ENCODE assay signal across 10 cellular contexts in genomic region chr11:65353376-65353775, GRCh38. TPM values are rescaled to one million over a fixed set of nuclear protein-coding genes. Genes with fewer than 3 reads are reported as not detected.
DNase-seq lines count a peak whose midpoint lies in the region; ATAC-seq, FAIRE-seq and TF ChIP-seq lines count a peak whose summit lies in the region.
"Had no signal": no experiment of that assay in that cellular context is flagged by ENCODE, and none has a peak within 500 bp of the region (broad histone marks: within the 10 kb centered on the region; RNA-seq: fewer than 3 reads in every experiment).

No MANE protein-coding gene starts in this region.

- peaks cover 19% of the 10 kb centered on the region for H3K36me3 Mint-ChIP-seq in activated T-cell treated with anti-CD3 and anti-CD28 coated beads, Interleukin-2, amount 50 U/mL, for 4 hours (ENCODE audit: insufficient read depth)
- peaks cover 17% of the 10 kb centered on the region for H3K36me3 Mint-ChIP-seq in activated T-helper 1 cell treated with anti-CD3 and anti-CD28 coated beads, Interleukin-12 subunit alpha, Interleukin-12 subunit beta, Interleukin-2, Interleukin-4 antibody, amounts not matched to agents 30 ng/mL and 10 ng/mL and 1 ng/mL, durations not matched to agents 14 hours and 24 hours and 36 hours (ENCODE audit: low read depth)
- H3K36me3 Mint-ChIP-seq in stimulated activated memory B cell treated with anti-CD40 and anti-IgM and Interleukin-4, amounts not matched to agents 10 μg/mL and 1 μg/mL and 100 μg/mL, for 72 hours = peaks cover 21% of the 10 kb centered on the region

- FAIRE-seq in kidney (lab: Jason Lieb, UNC) = no peak

- no peak for ATAC-seq in activated T-cell treated with anti-CD3 and anti-CD28 coated beads, Interleukin-2, amount 50 U/mL, for 4 hours
- no peak for ATAC-seq in stimulated activated memory B cell treated with anti-CD40 and anti-IgM and Interleukin-4, amounts not matched to agents 10 μg/mL and 1 μg/mL and 100 μg/mL, for 72 hours
- no peak for ATAC-seq in HG02798 (IDR thresholded peaks at IDR 0.05; ENCODE audit: poor library complexity, unreplicated experiment)

- H3K4me1 ChIP-seq in kidney (ENCODE audit: control insufficient read depth in 1 of 2, insufficient read depth in 1 of 2, low read depth in 1 of 2, low read length in 2 of 2) = peaks cover 12 to 19% of the 10 kb centered on the region in 2 donors

- H3K9me3 Mint-ChIP-seq in activated T-cell treated with anti-CD3 and anti-CD28 coated beads, Interleukin-2, amount 50 U/mL, for 4 hours = no peaks in the 10 kb centered on the region
- no peaks in the 10 kb centered on the region for H3K9me3 Mint-ChIP-seq in activated T-helper 1 cell treated with anti-CD3 and anti-CD28 coated beads, Interleukin-12 subunit alpha, Interleukin-12 subunit beta, Interleukin-2, Interleukin-4 antibody, amounts not matched to agents 30 ng/mL and 10 ng/mL and 1 ng/mL, durations not matched to agents 14 hours and 24 hours and 36 hours
- no peaks in the 10 kb centered on the region for H3K9me3 Mint-ChIP-seq in stimulated activated memory B cell treated with anti-CD40 and anti-IgM and Interleukin-4, amounts not matched to agents 10 μg/mL and 1 μg/mL and 100 μg/mL, for 72 hours

- no peaks in the 10 kb centered on the region for H3K27me3 Mint-ChIP-seq in activated T-cell treated with anti-CD3 and anti-CD28 coated beads, Interleukin-2, amount 50 U/mL, for 4 hours (ENCODE audit: low read depth)
- H3K27me3 Mint-ChIP-seq in activated T-helper 1 cell treated with anti-CD3 and anti-CD28 coated beads, Interleukin-12 subunit alpha, Interleukin-12 subunit beta, Interleukin-2, Interleukin-4 antibody, amounts not matched to agents 30 ng/mL and 10 ng/mL and 1 ng/mL, durations not matched to agents 14 hours and 24 hours and 36 hours (ENCODE audit: insufficient read depth) = peaks cover 16% of the 10 kb centered on the region
- no peaks in the 10 kb centered on the region for H3K27me3 Mint-ChIP-seq in stimulated activated memory B cell treated with anti-CD40 and anti-IgM and Interleukin-4, amounts not matched to agents 10 μg/mL and 1 μg/mL and 100 μg/mL, for 72 hours

- H3K9ac ChIP-seq in kidney (ENCODE audit: low read length in 2 of 2) = no peak overlapping the region

- H3K4me3 Mint-ChIP-seq in activated T-cell treated with anti-CD3 and anti-CD28 coated beads, Interleukin-2, amount 50 U/mL, for 4 hours = peak overlapping the region; percentile 71
- H3K4me3 Mint-ChIP-seq in activated T-helper 1 cell treated with anti-CD3 and anti-CD28 coated beads, Interleukin-12 subunit alpha, Interleukin-12 subunit beta, Interleukin-2, Interleukin-4 antibody, amounts not matched to agents 30 ng/mL and 10 ng/mL and 1 ng/mL, durations not matched to agents 14 hours and 24 hours and 36 hours = peak overlapping the region; percentile 40
- peak overlapping the region; percentile 30 for H3K4me3 Mint-ChIP-seq in stimulated activated memory B cell treated with anti-CD40 and anti-IgM and Interleukin-4, amounts not matched to agents 10 μg/mL and 1 μg/mL and 100 μg/mL, for 72 hours

- no peak for TF ChIP-seq CTCF in kidney (IDR thresholded peaks at IDR 0.05; ENCODE audit: borderline replicate concordance, extremely low read depth, insufficient read depth)

- H3K9me3 ChIP-seq in kidney (ENCODE audit: control insufficient read depth in 1 of 2, low read length in 2 of 2) = no peaks in the 10 kb centered on the region
- H3K9me3 ChIP-seq: mucosa of descending colon had no signal

- intact Hi-C loops in activated T-helper 1 cell treated with anti-CD3 and anti-CD28 coated beads, Interleukin-12 subunit alpha, Interleukin-12 subunit beta, Interleukin-2, Interleukin-4 antibody, amounts not matched to agents 30 ng/mL and 10 ng/mL and 1 ng/mL, durations not matched to agents 14 hours and 24 hours and 36 hours (cut with micrococcal nuclease) = no loop called here
- intact Hi-C loops in kidney (cut with DNase I) = no loop called here

- peaks cover 11% of the 10 kb centered on the region for H3K4me1 Mint-ChIP-seq in activated T-cell treated with anti-CD3 and anti-CD28 coated beads, Interleukin-2, amount 50 U/mL, for 4 hours (ENCODE audit: low read depth)
- peaks cover 8% of the 10 kb centered on the region for H3K4me1 Mint-ChIP-seq in activated T-helper 1 cell treated with anti-CD3 and anti-CD28 coated beads, Interleukin-12 subunit alpha, Interleukin-12 subunit beta, Interleukin-2, Interleukin-4 antibody, amounts not matched to agents 30 ng/mL and 10 ng/mL and 1 ng/mL, durations not matched to agents 14 hours and 24 hours and 36 hours (ENCODE audit: low read depth)
- peaks cover 29% of the 10 kb centered on the region for H3K4me1 Mint-ChIP-seq in stimulated activated memory B cell treated with anti-CD40 and anti-IgM and Interleukin-4, amounts not matched to agents 10 μg/mL and 1 μg/mL and 100 μg/mL, for 72 hours

- no peak overlapping the region for H3K4me3 ChIP-seq in kidney (ENCODE audit: low read length in 2 of 2)
- H3K4me3 ChIP-seq: mucosa of descending colon had no signal

- peaks cover 23 to 31% of the 10 kb centered on the region in 2 donors for H3K36me3 ChIP-seq in kidney (ENCODE audit: control insufficient read depth in 1 of 2, insufficient read depth in 2 of 2, low read length in 2 of 2)

- H3K27ac ChIP-seq in kidney (ENCODE audit: low read depth in 2 of 2, low read length in 2 of 2) = no peak overlapping the region

- peak overlapping the region; percentile 63 for H3K27ac Mint-ChIP-seq in activated T-helper 1 cell treated with anti-CD3 and anti-CD28 coated beads, Interleukin-12 subunit alpha, Interleukin-12 subunit beta, Interleukin-2, Interleukin-4 antibody, amounts not matched to agents 30 ng/mL and 10 ng/mL and 1 ng/mL, durations not matched to agents 14 hours and 24 hours and 36 hours
- H3K27ac Mint-ChIP-seq in stimulated activated memory B cell treated with anti-CD40 and anti-IgM and Interleukin-4, amounts not matched to agents 10 μg/mL and 1 μg/mL and 100 μg/mL, for 72 hours = no peak overlapping the region

- DNase-seq in activated T-cell treated with anti-CD3 and anti-CD28 coated beads, Interleukin-2, amount 50 U/mL, for 4 hours = no peak
- DNase-seq in activated T-cell treated with anti-CD3 and anti-CD28 coated beads, Interleukin-2, amount 50 U/mL, for 1 hour = no peak
- DNase-seq in activated T-helper 1 cell treated with anti-CD3 and anti-CD28 coated beads, Interleukin-12 subunit alpha, Interleukin-12 subunit beta, Interleukin-2, Interleukin-4 antibody, amounts not matched to agents 30 ng/mL and 10 ng/mL and 1 ng/mL, durations not matched to agents 14 hours and 24 hours and 36 hours (ENCODE audit: low spot score) = no peak
- peak; percentile 45 for DNase-seq in kidney
- DNase-seq in NCI-H510A treated with DMSO at 0.1 percent for 48 hours (lab: John Stamatoyannopoulos, UW) = no peak
- DNase-seq in KG1 (lab: John Stamatoyannopoulos, UW) = no peak
- DNase-seq: activated gamma-delta T cell had no signal

RNA-seq across cellular contexts. Expression of gene TIGD3, which starts 1.2 kb away (rescaled TPM):
- under 1 TPM; 0.46 to 0.66 (median 0.50) TPM for total RNA-seq in activated T-cell treated with anti-CD3 and anti-CD28 coated beads, Interleukin-2, amount 50 U/mL, for 4 hours
- 1.1 TPM in 2 replicates for total RNA-seq in activated T-helper 1 cell treated with anti-CD3 and anti-CD28 coated beads, Interleukin-12 subunit alpha, Interleukin-12 subunit beta, Interleukin-2, Interleukin-4 antibody, amounts not matched to agents 30 ng/mL and 10 ng/mL and 1 ng/mL, durations not matched to agents 14 hours and 24 hours and 36 hours
- total RNA-seq in kidney = 0.19 TPM
- 0.95 TPM for polyA plus RNA-seq in kidney (ENCODE audit: insufficient read depth, low read depth, low replicate concordance)

RNA-seq across cellular contexts. Expression of gene DPF2, which starts 19.7 kb away (rescaled TPM):
- 10 to 100 TPM; 56.7 to 59.1 (median 58.0) TPM for total RNA-seq in activated T-cell treated with anti-CD3 and anti-CD28 coated beads, Interleukin-2, amount 50 U/mL, for 4 hours
- 84.5 and 93.1 TPM in 2 replicates for total RNA-seq in activated T-helper 1 cell treated with anti-CD3 and anti-CD28 coated beads, Interleukin-12 subunit alpha, Interleukin-12 subunit beta, Interleukin-2, Interleukin-4 antibody, amounts not matched to agents 30 ng/mL and 10 ng/mL and 1 ng/mL, durations not matched to agents 14 hours and 24 hours and 36 hours
- 58.5 TPM for total RNA-seq in kidney
- polyA plus RNA-seq in kidney (ENCODE audit: insufficient read depth, low read depth, low replicate concordance) = 25.9 TPM

RNA-seq across cellular contexts. Expression of gene SLC25A45, which starts 29.1 kb away (rescaled TPM):
- total RNA-seq in activated T-cell treated with anti-CD3 and anti-CD28 coated beads, Interleukin-2, amount 50 U/mL, for 4 hours = 10 to 100 TPM in 1 of 3 donors, 1 to 10 TPM in 2; 7.0 to 11.1 (median 9.5) TPM
- 15.3 and 19.4 TPM in 2 replicates for total RNA-seq in activated T-helper 1 cell treated with anti-CD3 and anti-CD28 coated beads, Interleukin-12 subunit alpha, Interleukin-12 subunit beta, Interleukin-2, Interleukin-4 antibody, amounts not matched to agents 30 ng/mL and 10 ng/mL and 1 ng/mL, durations not matched to agents 14 hours and 24 hours and 36 hours
- total RNA-seq in kidney = 14.7 TPM
- polyA plus RNA-seq in kidney (ENCODE audit: insufficient read depth, low read depth, low replicate concordance) = 4.1 TPM

RNA-seq across cellular contexts. Expression of gene FRMD8, which starts 33.1 kb away (rescaled TPM):
- 10 to 100 TPM; 43.0 to 49.2 (median 44.9) TPM for total RNA-seq in activated T-cell treated with anti-CD3 and anti-CD28 coated beads, Interleukin-2, amount 50 U/mL, for 4 hours
- 40.5 and 42.3 TPM in 2 replicates for total RNA-seq in activated T-helper 1 cell treated with anti-CD3 and anti-CD28 coated beads, Interleukin-12 subunit alpha, Interleukin-12 subunit beta, Interleukin-2, Interleukin-4 antibody, amounts not matched to agents 30 ng/mL and 10 ng/mL and 1 ng/mL, durations not matched to agents 14 hours and 24 hours and 36 hours
- total RNA-seq in kidney = 41.3 TPM
- polyA plus RNA-seq in kidney (ENCODE audit: insufficient read depth, low read depth, low replicate concordance) = 9.4 TPM

RNA-seq across cellular contexts. Expression of gene CDC42EP2, which starts 38.7 kb away (rescaled TPM):
- total RNA-seq in activated T-cell treated with anti-CD3 and anti-CD28 coated beads, Interleukin-2, amount 50 U/mL, for 4 hours = 1 to 10 TPM; 1.3 to 1.9 (median 1.6) TPM
- 1.6 and 2.7 TPM in 2 replicates for total RNA-seq in activated T-helper 1 cell treated with anti-CD3 and anti-CD28 coated beads, Interleukin-12 subunit alpha, Interleukin-12 subunit beta, Interleukin-2, Interleukin-4 antibody, amounts not matched to agents 30 ng/mL and 10 ng/mL and 1 ng/mL, durations not matched to agents 14 hours and 24 hours and 36 hours
- 13.7 TPM for total RNA-seq in kidney
- 19.4 TPM for polyA plus RNA-seq in kidney (ENCODE audit: insufficient read depth, low read depth, low replicate concordance)
